Comparison of ENCODE assay signal across 8 cellular contexts in genomic region chr16:30786115-30786935, GRCh38. TPM values are rescaled to one million over a fixed set of nuclear protein-coding genes. Genes with fewer than 3 reads are reported as not detected.
A peak's percentile ranks its signal among the peaks of the same experiment; 100 is the strongest.
DNase-seq lines count a peak whose midpoint lies in the region; ATAC-seq and TF ChIP-seq lines count a peak whose summit lies in the region.

No MANE protein-coding gene starts in this region.

- H3K9ac ChIP-seq in GM23248 = peak overlapping the region; percentile 93

- intact Hi-C loops in esophagus muscularis mucosa (cut with DNase I) = loop anchor here (2.0 kb wide), 1 partner anchor 18 kb away; no protein-coding TSS in a partner anchor

- TF ChIP-seq POLR2A in esophagus muscularis mucosa (IDR thresholded peaks at IDR 0.05; ENCODE audit: low read depth) = no peak

- H3K4me3 ChIP-seq in GM23248 (peak overlapping the region; percentile 90), esophagus muscularis mucosa (peak overlapping the region; percentile 77 to 99 (median 98))

- in situ Hi-C loops in ACHN (cut with HindIII; ENCODE audit: low pct_ligation_motif_present, low pct_unique_long_range_greater_than_20kb, low sequenced_read_pairs) (loop anchor here (25.0 kb wide), 1 partner anchor 101 kb away; the partner anchor contains the start of genes BCL7C and CTF1), GM23248 (cut with MboI) (no loop called here)

- peaks cover 8% of the 10 kb centered on the region for H3K36me3 Mint-ChIP-seq in T-cell
- H3K36me3 Mint-ChIP-seq in naive B cell = no peaks in the 10 kb centered on the region

- H3K79me2 ChIP-seq in GM23248 (ENCODE audit: insufficient read depth) = peaks cover 32% of the 10 kb centered on the region

- 6 to 7% methylated on average over 15 to 36 of the region's 57 CpGs for WGBS in GM23248 (ENCODE audit: low coverage in 1 of 2, low lambda C conversion rate in 2 of 2, missing lambda C conversion rate in 2 of 2), 2 experiments
- WGBS in esophagus muscularis mucosa = 12% methylated on average over 9 of the region's 57 CpGs

- POLR2A ChIA-PET in T-cell (lab: Charles Lee) = no interaction called here

- H3K4me1 ChIP-seq in GM23248 (ENCODE audit: insufficient read depth) (no peaks in the 10 kb centered on the region; the same call in 1 of the 2 replicates), esophagus muscularis mucosa (peaks cover 19 to 39% (median 29%) of the 10 kb centered on the region in 4 donors)

- H3K27me3 Mint-ChIP-seq in T-cell (peaks cover 0 to 24% of the 10 kb centered on the region in 2 donors), naive B cell (peaks cover 0 to 3% (median 0%) of the 10 kb centered on the region in 3 donors)

- H3K27ac Mint-ChIP-seq in T-cell (peak overlapping the region in 1 of 2 donors; percentile 22), naive B cell (peak overlapping the region in 2 of 6 donors; percentile 57 to 84)

- no peaks in the 10 kb centered on the region for H3K27me3 ChIP-seq in GM23248 (replicated peaks; ENCODE audit: insufficient read depth)
- no peaks in the 10 kb centered on the region for H3K27me3 ChIP-seq in esophagus muscularis mucosa

- CTCF ChIA-PET in T-cell (lab: Charles Lee) = no interaction called here

- H3K4me1 Mint-ChIP-seq in T-cell (peaks cover 18 to 20% (median 18%) of the 10 kb centered on the region in 3 donors), naive B cell (peaks cover 18 to 30% (median 22%) of the 10 kb centered on the region in 3 donors)

- no peaks in the 10 kb centered on the region for H3F3A ChIP-seq in GM23248 (ENCODE audit: insufficient read depth)

- ATAC-seq in T-cell (replicated peaks in 1 of 4) (peak; percentile 56 to 69 (median 58)), naive B cell (ENCODE audit: low read depth in 2 of 2) (peak; percentile 53 to 56), GM21723 (IDR thresholded peaks at IDR 0.05; ENCODE audit: unreplicated experiment) (no peak)

- H2AFZ ChIP-seq in GM23248 = peak overlapping the region; percentile 100; the same call in 1 of the 2 replicates

- no peaks in the 10 kb centered on the region for H4K20me1 ChIP-seq in GM23248 (ENCODE audit: insufficient read depth)

- TF ChIP-seq EP300 in esophagus muscularis mucosa (IDR thresholded peaks at IDR 0.05) = no peak

- H3K9me3 Mint-ChIP-seq in T-cell (no peaks in the 10 kb centered on the region), naive B cell (no peaks in the 10 kb centered on the region)

- no peak for TF ChIP-seq CTCF in esophagus muscularis mucosa (IDR thresholded peaks at IDR 0.05)

- peak; percentile 73 for DNase-seq in ACHN
- DNase-seq in GM23248 = peak; percentile 95
- DNase-seq in T-cell = peak in 1 of 34 experiments; percentile 14
- no peak for DNase-seq in esophagus muscularis mucosa (ENCODE audit: extremely low spot score)
- no peak for DNase-seq in naive B cell
- DNase-seq in NCI-H2107 (lab: John Stamatoyannopoulos, UW) = no peak
- no peak for DNase-seq in activated gamma-delta T cell treated with Interleukin-2 at 50 U/mL for 16 hours

- H3K36me3 ChIP-seq in GM23248 (ENCODE audit: low read depth) (no peaks in the 10 kb centered on the region), esophagus muscularis mucosa (peaks cover 20 to 39% (median 32%) of the 10 kb centered on the region in 4 donors)

- H3K4me2 ChIP-seq in GM23248 (ENCODE audit: unreplicated experiment) = peak overlapping the region; percentile 98

- H3K9me2 ChIP-seq in GM23248 (ENCODE audit: insufficient read depth) = no peaks in the 10 kb centered on the region

- H3K4me3 Mint-ChIP-seq in T-cell (peak overlapping the region; percentile 66 to 85 (median 73)), naive B cell (peak overlapping the region; percentile 64 to 88 (median 80))

- H3K27ac ChIP-seq in GM23248 (peak overlapping the region; percentile 52), esophagus muscularis mucosa (replicated peaks in 1 of 4) (peak overlapping the region; percentile 91 to 97 (median 94))

- H3K9me3 ChIP-seq in GM23248 (ENCODE audit: low read depth) = no peaks in the 10 kb centered on the region
- no peaks in the 10 kb centered on the region for H3K9me3 ChIP-seq in esophagus muscularis mucosa

RNA-seq across cellular contexts. Expression of gene ZNF629, which starts 0.7 kb away (rescaled TPM):
- total RNA-seq in GM23248 (2014; rRNA removed; shearing (Covaris generic)) = 12.2 and 19.3 TPM in 2 replicates
- 4.8 and 5.0 TPM in 2 replicates for polyA plus RNA-seq in GM23248 (2016; fragmentation: Nextera tagmentation; extraction: Ambion mirVana)
- 1 to 10 TPM; 2.4 to 7.6 (median 4.4) TPM for total RNA-seq in T-cell
- total RNA-seq in esophagus muscularis mucosa = 10 to 100 TPM; 10.4 to 17.1 (median 15.4) TPM
- 1 to 10 TPM in 1 of 6 donors, under 1 TPM in 4, not detected in 1; 0.23 to 1.4 (median 0.45) TPM for polyA plus RNA-seq in naive B cell (ENCODE audit: low read depth in 6 of 6)

RNA-seq across cellular contexts. Expression of gene RNF40, which starts 24.2 kb away (rescaled TPM):
- 97.9 and 99.0 TPM in 2 replicates for total RNA-seq in GM23248 (2014; rRNA removed; shearing (Covaris generic))
- polyA plus RNA-seq in GM23248 (2016; fragmentation: Nextera tagmentation; extraction: Ambion mirVana) (71.2 and 71.5 TPM in 2 replicates), naive B cell (ENCODE audit: low read depth in 6 of 6) (10 to 100 TPM; 15.0 to 51.6 (median 28.8) TPM)
- total RNA-seq in T-cell (100 to 1,000 TPM in 1 of 5 donors, 10 to 100 TPM in 4; 55.7 to 106 (median 95.9) TPM), esophagus muscularis mucosa (10 to 100 TPM; 61.9 to 86.9 (median 67.0) TPM)

RNA-seq across cellular contexts. Expression of gene CFAP119, which starts 24.5 kb away (rescaled TPM):
- 0.89 and 2.7 TPM in 2 replicates for total RNA-seq in GM23248 (2014; rRNA removed; shearing (Covaris generic))
- polyA plus RNA-seq in GM23248 (2016; fragmentation: Nextera tagmentation; extraction: Ambion mirVana) = 4.1 and 4.6 TPM in 2 replicates
- 1 to 10 TPM; 1.3 to 3.1 (median 2.7) TPM for total RNA-seq in T-cell
- total RNA-seq in esophagus muscularis mucosa = 1 to 10 TPM in 2 of 4 donors, under 1 TPM in 2; 0.42 to 2.9 (median 1.4) TPM
- polyA plus RNA-seq in naive B cell (ENCODE audit: low read depth in 6 of 6) = under 1 TPM; 0.16 to 0.88 (median 0.62) TPM

RNA-seq across cellular contexts. Expression of gene PHKG2, which starts 38.1 kb away (rescaled TPM):
- 12.5 and 19.9 TPM in 2 replicates for total RNA-seq in GM23248 (2014; rRNA removed; shearing (Covaris generic))
- polyA plus RNA-seq in GM23248 (2016; fragmentation: Nextera tagmentation; extraction: Ambion mirVana) = 15.7 and 17.0 TPM in 2 replicates
- total RNA-seq in T-cell = 10 to 100 TPM; 36.4 to 57.8 (median 48.9) TPM
- total RNA-seq in esophagus muscularis mucosa = 10 to 100 TPM; 22.4 to 25.8 (median 23.5) TPM
- 10 to 100 TPM; 24.7 to 43.9 (median 29.8) TPM for polyA plus RNA-seq in naive B cell (ENCODE audit: low read depth in 6 of 6)

Comparison
In these comparisons a context has a peak if more than half of its experiments do, and no peak if none do; other contexts are left out.
1. DNase-seq: peak in ACHN (single experiment) and GM23248 (single experiment); none in esophagus muscularis mucosa (single experiment), naive B cell (single experiment), NCI-H2107 (single experiment) and activated gamma-delta T cell treated with Interleukin-2 at 50 U/mL for 16 hours (single experiment).